Comparison of ENCODE assay signal across 9 cellular contexts in genomic region chr14:93044601-93045000, GRCh38.
DNase-seq lines count a peak whose midpoint lies in the region; ATAC-seq, FAIRE-seq and TF ChIP-seq lines count a peak whose summit lies in the region.
"Had no signal": no experiment of that assay in that cellular context is flagged by ENCODE, and none has a peak within 500 bp of the region (broad histone marks: within the 10 kb centered on the region; RNA-seq: fewer than 3 reads in every experiment).

No MANE protein-coding gene starts in this region.

- no peak for TF ChIP-seq POLR2A in right lobe of liver (IDR thresholded peaks at IDR 0.05)
- no peak for TF ChIP-seq POLR2A in HepG2 (IDR thresholded peaks at IDR 0.05; ENCODE audit: insufficient read depth in 1 of 2, low read depth in 2 of 2, low read length in 2 of 2)
- no peak for TF ChIP-seq POLR2A in vagina (IDR thresholded peaks at IDR 0.05)

- no peak for TF ChIP-seq RAD21 in HepG2 (CRISPR knock-in tag; IDR thresholded peaks at IDR 0.05)

- no peak overlapping the region for H2AFZ ChIP-seq in HepG2 (ENCODE audit: low read length)

- no peak overlapping the region; the same call in 1 of the 2 replicates for H3K4me2 ChIP-seq in HepG2 (ENCODE audit: low read depth, low read length)

- FAIRE-seq in HepG2 (lab: Jason Lieb, UNC) (no peak), kidney (lab: Jason Lieb, UNC) (no peak), HTR-8/SVneo (lab: Jason Lieb, UNC) (no peak)

- TF ChIP-seq CTCF in right lobe of liver (IDR thresholded peaks at IDR 0.05) (no peak), HepG2 (CRISPR knock-in tag; IDR thresholded peaks at IDR 0.05) (no peak), kidney (IDR thresholded peaks at IDR 0.05; ENCODE audit: borderline replicate concordance, extremely low read depth, insufficient read depth) (no peak), vagina (IDR thresholded peaks at IDR 0.05) (no peak)

- ATAC-seq in right lobe of liver (peak in 2 of 4 donors; percentile 3 to 26), HepG2 (no peak), HG03135 (IDR thresholded peaks at IDR 0.05; ENCODE audit: unreplicated experiment) (no peak)

- CTCF ChIA-PET in HepG2 (lab: Yijun Ruan, JAX; ENCODE audit: low intra/inter-chr PET ratio, low total read pairs), result no interaction called here

- WGBS in right lobe of liver (ENCODE audit: insufficient coverage, low coverage, low lambda C conversion rate, missing lambda C conversion rate), result 73% methylated on average over 7 of the region's 9 CpGs
- 90% methylated on average over 9 of the region's 9 CpGs for WGBS in HepG2 (ENCODE audit: low lambda C conversion rate)

- H3K4me3 ChIP-seq in right lobe of liver, result no peak overlapping the region
- H3K4me3 ChIP-seq in HepG2 (replicated peaks in 1 of 3; ENCODE audit: insufficient read depth in 1 of 3, low read depth in 2 of 3, low read length in 3 of 3), result no peak overlapping the region; a peak in 1 of 6 replicates
- H3K4me3 ChIP-seq in kidney (ENCODE audit: low read length in 2 of 2), result no peak overlapping the region
- no peak overlapping the region for H3K4me3 ChIP-seq in vagina

- peaks cover 0 to 25% (median 10%) of the 10 kb centered on the region in 4 donors for H3K4me1 ChIP-seq in right lobe of liver
- peaks cover 91% of the 10 kb centered on the region for H3K4me1 ChIP-seq in HepG2 (ENCODE audit: insufficient read depth, low read length)
- peaks cover 56 to 57% of the 10 kb centered on the region in 2 donors for H3K4me1 ChIP-seq in kidney (ENCODE audit: control insufficient read depth in 1 of 2, insufficient read depth in 1 of 2, low read depth in 1 of 2, low read length in 2 of 2)
- H3K4me1 ChIP-seq in vagina, result peaks cover 84% of the 10 kb centered on the region

- TF ChIP-seq EP300 in HepG2 (IDR thresholded peaks at IDR 0.05; ENCODE audit: low read depth in 2 of 2, low read length in 2 of 2) (no peak), HepG2 (CRISPR knock-in tag; IDR thresholded peaks at IDR 0.05; ENCODE audit: borderline replicate concordance) (no peak)

- no peaks in the 10 kb centered on the region for H3K27me3 ChIP-seq in right lobe of liver
- H3K27me3 ChIP-seq in HepG2 (ENCODE audit: control insufficient read depth in 1 of 2, insufficient read depth in 2 of 2, low read length in 2 of 2), result no peaks in the 10 kb centered on the region
- H3K27me3 ChIP-seq in vagina, result no peaks in the 10 kb centered on the region

- H3K9ac ChIP-seq in HepG2 (ENCODE audit: insufficient read depth, low read depth, low read length) (no peak overlapping the region), kidney (ENCODE audit: low read length in 2 of 2) (no peak overlapping the region)

- no peaks in the 10 kb centered on the region for H3K36me3 ChIP-seq in right lobe of liver
- no peaks in the 10 kb centered on the region for H3K36me3 ChIP-seq in HepG2 (replicated peaks in 1 of 2; ENCODE audit: control insufficient read depth in 1 of 2, insufficient read depth in 2 of 2, low read length in 2 of 2)
- H3K36me3 ChIP-seq in kidney (ENCODE audit: control insufficient read depth in 1 of 2, insufficient read depth in 2 of 2, low read length in 2 of 2), result no peaks in the 10 kb centered on the region
- no peaks in the 10 kb centered on the region for H3K36me3 ChIP-seq in vagina

- DNase-seq in right lobe of liver, result peak in 1 of 3 donors; percentile 44
- DNase-seq in HepG2 (ENCODE audit: low spot score), result no peak
- peak; percentile 27 for DNase-seq in SKM-1 treated with dmso at 0.1 percent for 144 hours (lab: John Stamatoyannopoulos, UW; ENCODE audit: unreplicated experiment)
- no peak for DNase-seq in kidney
- no peak for DNase-seq in vagina (ENCODE audit: extremely low spot score in 2 of 2)
- DNase-seq in HTR-8/SVneo (ENCODE audit: insufficient read length, low spot score), result no peak
- no peak for DNase-seq in HuH-7.5 (ENCODE audit: low spot score)
- DNase-seq: hippocampal formation had no signal

- intact Hi-C loops in right lobe of liver (cut with DNase I) (no loop called here), HepG2 (cut with micrococcal nuclease; ENCODE audit: unreplicated experiment) (no loop called here), kidney (cut with DNase I) (no loop called here), vagina (cut with DNase I) (loop anchor here (10.0 kb wide), 1 partner anchor 70 kb away; the partner anchor contains the start of gene ITPK1)

- no peaks in the 10 kb centered on the region for H4K20me1 ChIP-seq in HepG2 (ENCODE audit: insufficient read depth, low read length)

- H3K9me3 ChIP-seq in right lobe of liver (no peaks in the 10 kb centered on the region), HepG2 (ENCODE audit: low read length) (no peaks in the 10 kb centered on the region), kidney (ENCODE audit: control insufficient read depth in 1 of 2, low read length in 2 of 2) (no peaks in the 10 kb centered on the region), vagina (no peaks in the 10 kb centered on the region)

- no TSS peak for BruUV-seq in HepG2 (replicated peaks; lab: Mats Ljungman, UMichigan)

- H3K27ac ChIP-seq in right lobe of liver (peak overlapping the region in 2 of 3 donors; percentile 2 to 59), HepG2 (ENCODE audit: extremely low read length, insufficient read depth, low read length) (no peak overlapping the region), kidney (ENCODE audit: low read depth in 2 of 2, low read length in 2 of 2) (peak overlapping the region; percentile 43), vagina (peak overlapping the region; percentile 61)

- in situ Hi-C loops in HepG2 (cut with HindIII; ENCODE audit: extremely low pct_ligation_motif_present, low pct_unique_long_range_greater_than_20kb), result no loop called here

- H3K79me2 ChIP-seq in HepG2 (ENCODE audit: insufficient read depth, low read length), result no peaks in the 10 kb centered on the region

- POLR2A ChIA-PET in HepG2 (lab: Yijun Ruan, JAX), result no interaction called here

TF ChIP-seq in HepG2, 621 proteins besides CTCF, POLR2A, EP300 and RAD21:
- no peak for TF ChIP-seq GMEB1 (CRISPR knock-in tag; IDR thresholded peaks at IDR 0.05; ENCODE audit: borderline replicate concordance)
- no peak for TF ChIP-seq ZNF83 (CRISPR knock-in tag; IDR thresholded peaks at IDR 0.05; ENCODE audit: borderline replicate concordance)
- no peak for TF ChIP-seq MXD1 (CRISPR knock-in tag; IDR thresholded peaks at IDR 0.05)
